In genomic region chr22:25097006-25097405, GRCh38 we compare ENCODE assay signal across 19 cellular contexts.
DNase-seq lines count a peak whose midpoint lies in the region; TF ChIP-seq lines count a peak whose summit lies in the region.
"Had no signal": no experiment of that assay in that cellular context is flagged by ENCODE, and none has a peak within 500 bp of the region (broad histone marks: within the 10 kb centered on the region; RNA-seq: fewer than 3 reads in every experiment).

No MANE protein-coding gene starts in this region.

- no peak overlapping the region for H3K23ac ChIP-seq in mesendoderm (ENCODE audit: low read length)
- H3K23ac ChIP-seq in trophoblast cell (ENCODE audit: low read length): no peak overlapping the region

- H3K36me3 Mint-ChIP-seq in Caco-2 (ENCODE audit: insufficient read depth, unreplicated experiment): no peaks in the 10 kb centered on the region
- H3K36me3 Mint-ChIP-seq in type B pancreatic cell: no peaks in the 10 kb centered on the region
- no peaks in the 10 kb centered on the region for H3K36me3 Mint-ChIP-seq in mesothelial cell of epicardium
- H3K36me3 Mint-ChIP-seq: CD14-positive monocyte had no signal

- H2BK5ac ChIP-seq in mesendoderm (ENCODE audit: low read length): no peak overlapping the region
- H2BK5ac ChIP-seq in trophoblast cell (ENCODE audit: low read depth, low read length, poor library complexity): no peak overlapping the region

- H3K27ac Mint-ChIP-seq in Caco-2 (ENCODE audit: unreplicated experiment): peak overlapping the region; percentile 19
- peak overlapping the region; percentile 86 for H3K27ac Mint-ChIP-seq in type B pancreatic cell
- no peak overlapping the region for H3K27ac Mint-ChIP-seq in mesothelial cell of epicardium
- H3K27ac Mint-ChIP-seq: CD14-positive monocyte; CD4-positive, alpha-beta T cell had no signal

- CTCF ChIA-PET in Caco-2 (lab: Charles Lee): no interaction called here

- no peak overlapping the region for H4K5ac ChIP-seq in mesendoderm (ENCODE audit: low read length)

- intact Hi-C loops in Caco-2 (cut with micrococcal nuclease; ENCODE audit: unreplicated experiment): no loop called here

- H4K8ac ChIP-seq in mesendoderm (ENCODE audit: low read depth, low read length) (no peak overlapping the region), trophoblast cell (ENCODE audit: low read depth, low read length) (no peak overlapping the region)

- H3K36me3 ChIP-seq in Caco-2 (ENCODE audit: control insufficient read depth, insufficient read depth, low read length) (no peaks in the 10 kb centered on the region), mesendoderm (ENCODE audit: control insufficient read depth, insufficient read depth, low read length) (no peaks in the 10 kb centered on the region), trophoblast cell (ENCODE audit: control insufficient read depth in 1 of 2, insufficient read depth in 2 of 2, low read length in 2 of 2) (no peaks in the 10 kb centered on the region)
- H3K36me3 ChIP-seq: BE2C; BLaER1 treated with 17β-estradiol and CSF1 and Interleukin-3, amounts not matched to agents 10 nM and 100 nM had no signal

- no peaks in the 10 kb centered on the region for H3K79me2 ChIP-seq in mesendoderm (ENCODE audit: control insufficient read depth, insufficient read depth, low read length)
- no peaks in the 10 kb centered on the region for H3K79me2 ChIP-seq in trophoblast cell (ENCODE audit: control insufficient read depth, insufficient read depth, low read length, poor library complexity)

- H3K27me3 ChIP-seq in Caco-2 (replicated peaks; ENCODE audit: control insufficient read depth, insufficient read depth, low read length) (no peaks in the 10 kb centered on the region), mesendoderm (ENCODE audit: insufficient read depth, low read length, poor library complexity) (no peaks in the 10 kb centered on the region), trophoblast cell (ENCODE audit: insufficient read depth, low read length) (no peaks in the 10 kb centered on the region)
- H3K27me3 ChIP-seq: BE2C; BLaER1 treated with 17β-estradiol and CSF1 and Interleukin-3, amounts not matched to agents 10 nM and 100 nM had no signal

- no TSS peak for BruUV-seq in Caco-2 (replicated peaks; lab: Mats Ljungman, UMichigan)

- H3K4me3 ChIP-seq in Caco-2 (ENCODE audit: low read depth, low read length) (no peak overlapping the region), mesendoderm (ENCODE audit: low read length) (no peak overlapping the region), trophoblast cell (ENCODE audit: low read depth, low read length) (no peak overlapping the region)
- H3K4me3 ChIP-seq: BLaER1 treated with 17β-estradiol and CSF1 and Interleukin-3, amounts not matched to agents 10 nM and 100 nM had no signal

- POLR2A ChIA-PET in Caco-2 (lab: Charles Lee): no interaction called here

- H3K9me3 Mint-ChIP-seq in Caco-2 (ENCODE audit: unreplicated experiment): no peaks in the 10 kb centered on the region
- H3K9me3 Mint-ChIP-seq in type B pancreatic cell: no peaks in the 10 kb centered on the region
- no peaks in the 10 kb centered on the region for H3K9me3 Mint-ChIP-seq in mesothelial cell of epicardium
- H3K9me3 Mint-ChIP-seq: CD14-positive monocyte; CD4-positive, alpha-beta T cell; CD8-positive, alpha-beta memory T cell had no signal

- H3K18ac ChIP-seq in mesendoderm (ENCODE audit: low read length) (no peak overlapping the region), trophoblast cell (ENCODE audit: low read length) (no peak overlapping the region)

- no peak overlapping the region for H4K91ac ChIP-seq in trophoblast cell (ENCODE audit: low read depth, low read length)

- H3K4ac ChIP-seq in mesendoderm (ENCODE audit: low read depth, low read length) (no peak overlapping the region), trophoblast cell (ENCODE audit: low read depth, low read length) (no peak overlapping the region)

- H3K27ac ChIP-seq in mesendoderm (ENCODE audit: low read depth, low read length) (no peak overlapping the region), trophoblast cell (ENCODE audit: low read depth, low read length) (no peak overlapping the region)
- H3K27ac ChIP-seq: 22Rv1; BLaER1 treated with 17β-estradiol and CSF1 and Interleukin-3, amounts not matched to agents 10 nM and 100 nM had no signal

- no peak overlapping the region for H2AK5ac ChIP-seq in mesendoderm (ENCODE audit: low read length)
- no peak overlapping the region for H2AK5ac ChIP-seq in trophoblast cell (ENCODE audit: low read length)

- H3K4me2 ChIP-seq in mesendoderm (ENCODE audit: low read length) (no peak overlapping the region), trophoblast cell (ENCODE audit: low read length) (no peak overlapping the region)
- H3K4me2 ChIP-seq: BLaER1 treated with 17β-estradiol and CSF1 and Interleukin-3, amounts not matched to agents 10 nM and 100 nM had no signal

- DNase-seq in Caco-2: no peak
- DNase-seq in mesendoderm: peak; percentile 36
- DNase-seq in trophoblast cell: peak; percentile 73 to 96
- no peak for DNase-seq in type B pancreatic cell (ENCODE audit: extremely low spot score, unreplicated experiment)
- DNase-seq in DMS114 treated with DMSO at 0.1 percent for 48 hours (lab: John Stamatoyannopoulos, UW; ENCODE audit: unreplicated experiment): no peak
- no peak for DNase-seq in NCI-H1417 (lab: John Stamatoyannopoulos, UW)
- DNase-seq in mesothelial cell of epicardium (ENCODE audit: low spot score in 2 of 2, unreplicated experiment in 2 of 2): no peak
- DNase-seq: AML-193; BE2C; Calu3; CD4-positive, alpha-beta T cell; CD8-positive, alpha-beta memory T cell; DMS153; DND-41; H7; HCEC 1CT had no signal

- H3K4me1 ChIP-seq in Caco-2 (peaks cover 4% of the 10 kb centered on the region; the same call in 1 of the 2 replicates), mesendoderm (ENCODE audit: control insufficient read depth, low read depth, low read length) (peaks cover 2% of the 10 kb centered on the region), trophoblast cell (ENCODE audit: control insufficient read depth in 1 of 2, insufficient read depth in 2 of 2, low read length in 2 of 2) (peaks cover 0 to 6% of the 10 kb centered on the region in 2 experiments)
- H3K4me1 ChIP-seq: BE2C had no signal

- H3K9ac ChIP-seq in mesendoderm (ENCODE audit: low read length) (no peak overlapping the region), trophoblast cell (ENCODE audit: low read length) (no peak overlapping the region)
- H3K9ac ChIP-seq: BLaER1 treated with 17β-estradiol and CSF1 and Interleukin-3, amounts not matched to agents 10 nM and 100 nM had no signal

- no peak overlapping the region for H3K14ac ChIP-seq in trophoblast cell (ENCODE audit: low read length)

- no peak overlapping the region for H3K4me3 Mint-ChIP-seq in Caco-2 (ENCODE audit: unreplicated experiment)
- H3K4me3 Mint-ChIP-seq in type B pancreatic cell: peak overlapping the region; percentile 50
- no peak overlapping the region for H3K4me3 Mint-ChIP-seq in mesothelial cell of epicardium
- H3K4me3 Mint-ChIP-seq: CD14-positive monocyte; CD4-positive, alpha-beta T cell; CD8-positive, alpha-beta memory T cell had no signal

- H3K56ac ChIP-seq in mesendoderm (ENCODE audit: low read length): no peak overlapping the region

- peaks cover 7% of the 10 kb centered on the region for H3K4me1 Mint-ChIP-seq in Caco-2 (ENCODE audit: low read depth, unreplicated experiment)
- peaks cover 25% of the 10 kb centered on the region for H3K4me1 Mint-ChIP-seq in type B pancreatic cell (ENCODE audit: unreplicated experiment)
- no peaks in the 10 kb centered on the region for H3K4me1 Mint-ChIP-seq in mesothelial cell of epicardium
- H3K4me1 Mint-ChIP-seq: CD14-positive monocyte had no signal

- H2BK120ac ChIP-seq in mesendoderm (ENCODE audit: low read depth, low read length) (no peak overlapping the region), trophoblast cell (ENCODE audit: insufficient read depth, low read length, poor library complexity) (no peak overlapping the region)

- no peaks in the 10 kb centered on the region for H3K9me3 ChIP-seq in Caco-2
- H3K9me3 ChIP-seq in trophoblast cell (ENCODE audit: insufficient read depth, low read depth, low read length): peaks cover 4% of the 10 kb centered on the region
- H3K9me3 ChIP-seq: BE2C; BLaER1 treated with 17β-estradiol and CSF1 and Interleukin-3, amounts not matched to agents 10 nM and 100 nM had no signal

- TF ChIP-seq CTCF in Caco-2 (IDR thresholded peaks at IDR 0.05; ENCODE audit: insufficient read depth in 1 of 2, low read depth in 1 of 2, low read length in 1 of 2, severe bottlenecking in 1 of 2, unreplicated experiment in 1 of 2): no peak
- TF ChIP-seq CTCF in type B pancreatic cell (conservative IDR thresholded peaks at IDR 0.05): no peak
- no peak for TF ChIP-seq CTCF in mesothelial cell of epicardium (IDR thresholded peaks at IDR 0.05; ENCODE audit: unreplicated experiment)

- H3K79me1 ChIP-seq in mesendoderm (ENCODE audit: low read length): no peaks in the 10 kb centered on the region
- H3K79me1 ChIP-seq in trophoblast cell (ENCODE audit: low read length): no peaks in the 10 kb centered on the region

- no peak overlapping the region for H4K12ac ChIP-seq in trophoblast cell (ENCODE audit: low read depth, low read length)

- H3K27me3 Mint-ChIP-seq in Caco-2 (ENCODE audit: insufficient read depth, unreplicated experiment) (no peaks in the 10 kb centered on the region), type B pancreatic cell (no peaks in the 10 kb centered on the region), mesothelial cell of epicardium (ENCODE audit: low read depth) (no peaks in the 10 kb centered on the region)
- H3K27me3 Mint-ChIP-seq: CD4-positive, alpha-beta T cell had no signal

- WGBS in mesendoderm (ENCODE audit: extremely low coverage, insufficient coverage, low lambda C conversion rate): no CpG with 5 or more reads among the region's 6 CpGs
- WGBS in trophoblast cell (ENCODE audit: extremely low coverage, insufficient coverage, insufficient read length): no CpG with 5 or more reads among the region's 6 CpGs

- no peak overlapping the region for H2AFZ ChIP-seq in trophoblast cell (ENCODE audit: insufficient read depth, low read length, poor library complexity)

- H2BK12ac ChIP-seq in trophoblast cell (ENCODE audit: low read length): no peak overlapping the region

- H2BK15ac ChIP-seq in mesendoderm (replicated peaks; ENCODE audit: low read depth): no peak overlapping the region

Comparison
In these comparisons a context has a peak if more than half of its experiments do, and no peak if none do; other contexts are left out.
1. DNase-seq: peak in mesendoderm (single experiment) and trophoblast cell (2 of 2); none in Caco-2 (0 of 2), type B pancreatic cell (single experiment), DMS114 treated with DMSO at 0.1 percent for 48 hours (single experiment), NCI-H1417 (0 of 3) and mesothelial cell of epicardium (0 of 2).